ENCODE assay signal across 1 cellular context in the genomic region with DNA sequence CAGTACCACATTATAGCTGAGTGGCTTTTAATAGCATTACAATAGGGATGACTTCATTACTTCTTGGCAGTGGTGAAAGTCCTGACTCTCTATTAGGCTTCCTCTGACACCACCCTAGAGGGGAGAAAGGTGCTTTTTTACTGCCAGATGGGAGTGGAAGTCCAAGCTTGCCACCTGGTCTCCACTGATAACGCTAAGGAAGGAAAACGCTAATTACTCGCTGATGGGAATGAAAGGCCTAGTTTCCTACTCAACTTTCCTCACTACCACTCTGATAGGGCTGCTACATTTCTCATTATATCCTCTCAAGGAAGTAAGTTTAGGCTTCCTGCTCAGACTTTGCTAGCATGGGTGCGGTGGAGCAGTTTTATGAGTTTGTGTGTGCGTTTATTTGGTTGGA.
A peak's percentile ranks its signal among the peaks of the same experiment; 100 is the strongest.
TF ChIP-seq lines count a peak whose summit lies in the region.

No MANE protein-coding gene starts in this region.

TF ChIP-seq in K562, 482 proteins besides CTCF, POLR2A, EP300 and RAD21 (continued from another document):
- TF ChIP-seq TCF3 (CRISPR knock-in tag; IDR thresholded peaks at IDR 0.05) (0 out of 2 replicates have a peak, but pooled peaks have one; percentile 28), TFAM (CRISPR knock-in tag; conservative IDR thresholded peaks at IDR 0.05) (no peak), ATF1 (CRISPR knock-in tag; IDR thresholded peaks at IDR 0.05) (no peak), ATF1 (tag; IDR thresholded peaks at IDR 0.05) (no peak), ADNP (tag; IDR thresholded peaks at IDR 0.05) (no peak), ZFP30 (CRISPR knock-in tag; IDR thresholded peaks at IDR 0.05; ENCODE audit: borderline replicate concordance) (no peak)
- TF ChIP-seq, protein P1, sequence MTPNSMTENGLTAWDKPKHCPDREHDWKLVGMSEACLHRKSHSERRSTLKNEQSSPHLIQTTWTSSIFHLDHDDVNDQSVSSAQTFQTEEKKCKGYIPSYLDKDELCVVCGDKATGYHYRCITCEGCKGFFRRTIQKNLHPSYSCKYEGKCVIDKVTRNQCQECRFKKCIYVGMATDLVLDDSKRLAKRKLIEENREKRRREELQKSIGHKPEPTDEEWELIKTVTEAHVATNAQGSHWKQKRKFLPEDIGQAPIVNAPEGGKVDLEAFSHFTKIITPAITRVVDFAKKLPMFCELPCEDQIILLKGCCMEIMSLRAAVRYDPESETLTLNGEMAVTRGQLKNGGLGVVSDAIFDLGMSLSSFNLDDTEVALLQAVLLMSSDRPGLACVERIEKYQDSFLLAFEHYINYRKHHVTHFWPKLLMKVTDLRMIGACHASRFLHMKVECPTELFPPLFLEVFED (CRISPR knock-in tag; conservative IDR thresholded peaks at IDR 0.05) = no peak
TF ChIP-seq in K562: peak in this region for 3.
